Comparison of ENCODE assay signal across 1 cellular context in the genomic region with DNA sequence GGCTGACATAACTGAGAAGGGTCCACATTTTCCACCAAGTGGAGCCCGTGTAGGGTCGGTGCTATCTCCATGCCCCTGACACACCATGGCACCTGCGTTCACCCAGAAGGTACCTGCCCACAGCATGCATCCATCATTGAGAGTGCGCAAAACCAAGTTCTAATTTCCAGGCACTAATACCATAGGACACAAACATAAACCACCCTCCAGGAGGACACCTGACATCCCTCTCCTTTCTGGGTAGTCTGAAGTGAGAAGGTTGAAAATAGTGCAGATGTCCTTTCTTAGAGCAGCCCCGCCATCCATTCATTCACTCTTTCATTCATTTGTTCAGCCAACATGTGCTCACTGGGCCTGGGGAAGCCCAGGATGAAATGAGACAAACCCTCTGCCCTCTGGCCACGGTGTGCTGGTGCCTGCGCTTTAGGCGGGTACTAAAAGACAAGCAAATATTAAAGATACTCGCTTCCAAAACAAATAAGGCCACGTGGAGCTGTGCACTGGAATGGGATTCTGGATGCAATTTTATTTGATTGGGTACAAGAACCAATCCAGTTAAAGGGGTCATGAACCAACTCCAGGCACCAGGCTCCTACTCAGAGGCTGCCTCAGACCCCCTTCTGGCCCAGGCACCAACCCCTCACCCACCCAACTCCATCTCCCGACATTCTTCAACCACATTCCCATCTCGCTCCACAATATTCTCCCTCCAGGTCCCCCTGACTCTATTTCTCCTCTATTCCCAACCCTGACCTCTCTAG.
TF ChIP-seq lines count a peak whose summit lies in the region.

No MANE protein-coding gene starts in this region.

TF ChIP-seq in H1, 55 proteins besides CTCF, POLR2A, EP300 and RAD21 (continued from another document):
- TF ChIP-seq, protein P1, sequence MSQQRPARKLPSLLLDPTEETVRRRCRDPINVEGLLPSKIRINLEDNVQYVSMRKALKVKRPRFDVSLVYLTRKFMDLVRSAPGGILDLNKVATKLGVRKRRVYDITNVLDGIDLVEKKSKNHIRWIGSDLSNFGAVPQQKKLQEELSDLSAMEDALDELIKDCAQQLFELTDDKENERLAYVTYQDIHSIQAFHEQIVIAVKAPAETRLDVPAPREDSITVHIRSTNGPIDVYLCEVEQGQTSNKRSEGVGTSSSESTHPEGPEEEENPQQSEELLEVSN (IDR thresholded peaks at IDR 0.05), result no peak
- TF ChIP-seq BCL11A (IDR thresholded peaks at IDR 0.05; ENCODE audit: low read depth in 2 of 2, low read length in 2 of 2) (no peak), CREB1 (IDR thresholded peaks at IDR 0.05) (no peak), ZNF274 (IDR thresholded peaks at IDR 0.05; ENCODE audit: borderline replicate concordance, extremely low read depth, low read length) (no peak), NANOG (IDR thresholded peaks at IDR 0.05; ENCODE audit: insufficient read depth, low read depth, low read length, poor library complexity, severe bottlenecking) (no peak), SIX5 (IDR thresholded peaks at IDR 0.05; ENCODE audit: low read depth, low read length) (no peak), TAF7 (optimal IDR thresholded peaks at IDR 0.05; ENCODE audit: borderline replicate concordance, low read depth, low read length) (no peak), BRCA1 (IDR thresholded peaks at IDR 0.05; ENCODE audit: low read depth, low read length) (no peak), YY1 (IDR thresholded peaks at IDR 0.05; ENCODE audit: low read depth, low read length) (no peak), GABPA (IDR thresholded peaks at IDR 0.05; ENCODE audit: borderline replicate concordance, insufficient read depth, low read length) (no peak), KDM1A (IDR thresholded peaks at IDR 0.05; ENCODE audit: borderline replicate concordance, low read length) (no peak), RFX5 (IDR thresholded peaks at IDR 0.05; ENCODE audit: borderline replicate concordance, low read depth, low read length) (no peak), POU5F1 (IDR thresholded peaks at IDR 0.05; ENCODE audit: low read depth, low read length) (no peak), CEBPB (IDR thresholded peaks at IDR 0.05; ENCODE audit: low read depth, low read length) (no peak)
- TF ChIP-seq, protein P2, sequence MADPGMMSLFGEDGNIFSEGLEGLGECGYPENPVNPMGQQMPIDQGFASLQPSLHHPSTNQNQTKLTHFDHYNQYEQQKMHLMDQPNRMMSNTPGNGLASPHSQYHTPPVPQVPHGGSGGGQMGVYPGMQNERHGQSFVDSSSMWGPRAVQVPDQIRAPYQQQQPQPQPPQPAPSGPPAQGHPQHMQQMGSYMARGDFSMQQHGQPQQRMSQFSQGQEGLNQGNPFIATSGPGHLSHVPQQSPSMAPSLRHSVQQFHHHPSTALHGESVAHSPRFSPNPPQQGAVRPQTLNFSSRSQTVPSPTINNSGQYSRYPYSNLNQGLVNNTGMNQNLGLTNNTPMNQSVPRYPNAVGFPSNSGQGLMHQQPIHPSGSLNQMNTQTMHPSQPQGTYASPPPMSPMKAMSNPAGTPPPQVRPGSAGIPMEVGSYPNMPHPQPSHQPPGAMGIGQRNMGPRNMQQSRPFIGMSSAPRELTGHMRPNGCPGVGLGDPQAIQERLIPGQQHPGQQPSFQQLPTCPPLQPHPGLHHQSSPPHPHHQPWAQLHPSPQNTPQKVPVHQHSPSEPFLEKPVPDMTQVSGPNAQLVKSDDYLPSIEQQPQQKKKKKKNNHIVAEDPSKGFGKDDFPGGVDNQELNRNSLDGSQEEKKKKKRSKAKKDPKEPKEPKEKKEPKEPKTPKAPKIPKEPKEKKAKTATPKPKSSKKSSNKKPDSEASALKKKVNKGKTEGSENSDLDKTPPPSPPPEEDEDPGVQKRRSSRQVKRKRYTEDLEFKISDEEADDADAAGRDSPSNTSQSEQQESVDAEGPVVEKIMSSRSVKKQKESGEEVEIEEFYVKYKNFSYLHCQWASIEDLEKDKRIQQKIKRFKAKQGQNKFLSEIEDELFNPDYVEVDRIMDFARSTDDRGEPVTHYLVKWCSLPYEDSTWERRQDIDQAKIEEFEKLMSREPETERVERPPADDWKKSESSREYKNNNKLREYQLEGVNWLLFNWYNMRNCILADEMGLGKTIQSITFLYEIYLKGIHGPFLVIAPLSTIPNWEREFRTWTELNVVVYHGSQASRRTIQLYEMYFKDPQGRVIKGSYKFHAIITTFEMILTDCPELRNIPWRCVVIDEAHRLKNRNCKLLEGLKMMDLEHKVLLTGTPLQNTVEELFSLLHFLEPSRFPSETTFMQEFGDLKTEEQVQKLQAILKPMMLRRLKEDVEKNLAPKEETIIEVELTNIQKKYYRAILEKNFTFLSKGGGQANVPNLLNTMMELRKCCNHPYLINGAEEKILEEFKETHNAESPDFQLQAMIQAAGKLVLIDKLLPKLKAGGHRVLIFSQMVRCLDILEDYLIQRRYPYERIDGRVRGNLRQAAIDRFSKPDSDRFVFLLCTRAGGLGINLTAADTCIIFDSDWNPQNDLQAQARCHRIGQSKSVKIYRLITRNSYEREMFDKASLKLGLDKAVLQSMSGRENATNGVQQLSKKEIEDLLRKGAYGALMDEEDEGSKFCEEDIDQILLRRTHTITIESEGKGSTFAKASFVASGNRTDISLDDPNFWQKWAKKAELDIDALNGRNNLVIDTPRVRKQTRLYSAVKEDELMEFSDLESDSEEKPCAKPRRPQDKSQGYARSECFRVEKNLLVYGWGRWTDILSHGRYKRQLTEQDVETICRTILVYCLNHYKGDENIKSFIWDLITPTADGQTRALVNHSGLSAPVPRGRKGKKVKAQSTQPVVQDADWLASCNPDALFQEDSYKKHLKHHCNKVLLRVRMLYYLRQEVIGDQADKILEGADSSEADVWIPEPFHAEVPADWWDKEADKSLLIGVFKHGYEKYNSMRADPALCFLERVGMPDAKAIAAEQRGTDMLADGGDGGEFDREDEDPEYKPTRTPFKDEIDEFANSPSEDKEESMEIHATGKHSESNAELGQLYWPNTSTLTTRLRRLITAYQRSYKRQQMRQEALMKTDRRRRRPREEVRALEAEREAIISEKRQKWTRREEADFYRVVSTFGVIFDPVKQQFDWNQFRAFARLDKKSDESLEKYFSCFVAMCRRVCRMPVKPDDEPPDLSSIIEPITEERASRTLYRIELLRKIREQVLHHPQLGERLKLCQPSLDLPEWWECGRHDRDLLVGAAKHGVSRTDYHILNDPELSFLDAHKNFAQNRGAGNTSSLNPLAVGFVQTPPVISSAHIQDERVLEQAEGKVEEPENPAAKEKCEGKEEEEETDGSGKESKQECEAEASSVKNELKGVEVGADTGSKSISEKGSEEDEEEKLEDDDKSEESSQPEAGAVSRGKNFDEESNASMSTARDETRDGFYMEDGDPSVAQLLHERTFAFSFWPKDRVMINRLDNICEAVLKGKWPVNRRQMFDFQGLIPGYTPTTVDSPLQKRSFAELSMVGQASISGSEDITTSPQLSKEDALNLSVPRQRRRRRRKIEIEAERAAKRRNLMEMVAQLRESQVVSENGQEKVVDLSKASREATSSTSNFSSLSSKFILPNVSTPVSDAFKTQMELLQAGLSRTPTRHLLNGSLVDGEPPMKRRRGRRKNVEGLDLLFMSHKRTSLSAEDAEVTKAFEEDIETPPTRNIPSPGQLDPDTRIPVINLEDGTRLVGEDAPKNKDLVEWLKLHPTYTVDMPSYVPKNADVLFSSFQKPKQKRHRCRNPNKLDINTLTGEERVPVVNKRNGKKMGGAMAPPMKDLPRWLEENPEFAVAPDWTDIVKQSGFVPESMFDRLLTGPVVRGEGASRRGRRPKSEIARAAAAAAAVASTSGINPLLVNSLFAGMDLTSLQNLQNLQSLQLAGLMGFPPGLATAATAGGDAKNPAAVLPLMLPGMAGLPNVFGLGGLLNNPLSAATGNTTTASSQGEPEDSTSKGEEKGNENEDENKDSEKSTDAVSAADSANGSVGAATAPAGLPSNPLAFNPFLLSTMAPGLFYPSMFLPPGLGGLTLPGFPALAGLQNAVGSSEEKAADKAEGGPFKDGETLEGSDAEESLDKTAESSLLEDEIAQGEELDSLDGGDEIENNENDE (IDR thresholded peaks at IDR 0.05; ENCODE audit: insufficient replicate concordance, low read length), result no peak
